Comparison of ENCODE assay signal across 1 cellular context in the genomic region with DNA sequence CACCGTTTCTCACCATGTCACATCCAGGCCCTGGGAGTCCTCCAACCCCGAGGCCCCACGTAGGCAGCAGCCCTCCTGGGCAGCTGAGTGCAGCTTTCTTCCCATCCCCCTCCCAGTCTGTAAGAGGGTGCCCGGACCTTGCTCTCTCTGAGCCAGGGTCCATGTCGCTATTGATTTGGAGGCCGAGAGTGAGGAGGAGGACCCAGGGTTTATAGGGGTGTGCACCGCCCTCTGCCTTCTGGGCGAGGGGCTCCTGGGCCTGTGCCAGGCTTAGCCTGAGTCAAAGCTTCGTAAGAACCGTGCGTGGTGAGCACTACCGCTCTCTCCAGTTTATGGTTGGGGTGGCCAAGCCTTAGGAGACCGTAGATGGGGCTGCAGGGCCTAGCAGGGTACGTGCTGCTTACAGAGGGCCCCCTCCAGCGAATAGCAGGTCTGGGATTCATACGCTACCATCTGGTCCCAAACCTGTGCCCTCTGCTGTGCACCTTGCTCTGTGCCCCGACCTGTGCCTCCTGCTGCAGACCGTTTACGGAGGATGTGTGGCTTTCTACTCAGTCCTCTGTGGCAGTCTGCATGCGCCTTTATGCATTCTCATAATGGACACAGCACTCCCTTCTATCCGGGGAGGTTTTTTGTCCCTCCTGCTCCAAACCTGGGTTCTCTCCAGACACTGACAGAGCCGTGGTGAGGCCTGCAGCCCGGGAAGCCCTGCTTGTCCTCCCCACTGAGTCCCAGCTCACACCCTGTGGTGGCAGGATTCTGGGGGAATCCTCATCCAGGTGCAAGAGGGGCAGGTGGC.
TF ChIP-seq lines count a peak whose summit lies in the region.

No MANE protein-coding gene starts in this region.

TF ChIP-seq in HepG2, 621 proteins besides CTCF, POLR2A, EP300 and RAD21 (continued from another document and continues in another):
- TF ChIP-seq RARA (CRISPR knock-in tag; IDR thresholded peaks at IDR 0.05) (peak; percentile 58; the same call in 1 of the 2 replicates), JUND (CRISPR knock-in tag; IDR thresholded peaks at IDR 0.05) (no peak), SYNCRIP (IDR thresholded peaks at IDR 0.05; ENCODE audit: insufficient read depth, low read depth, low read length) (no peak), RBFOX2 (IDR thresholded peaks at IDR 0.05; ENCODE audit: low read depth, low read length) (no peak), HNRNPH1 (optimal IDR thresholded peaks at IDR 0.05; ENCODE audit: low read depth, low read length) (no peak), POGZ (CRISPR knock-in tag; IDR thresholded peaks at IDR 0.05) (peak; percentile 71), ZNF678 (CRISPR knock-in tag; IDR thresholded peaks at IDR 0.05) (no peak), ZNF441 (CRISPR knock-in tag; IDR thresholded peaks at IDR 0.05; ENCODE audit: borderline replicate concordance) (no peak), FOXA1 (IDR thresholded peaks at IDR 0.05) (no peak), FOXA1 (CRISPR knock-in tag; IDR thresholded peaks at IDR 0.05) (no peak), ZNF570 (CRISPR knock-in tag; IDR thresholded peaks at IDR 0.05; ENCODE audit: borderline replicate concordance) (no peak), CAMTA2 (CRISPR knock-in tag; IDR thresholded peaks at IDR 0.05; ENCODE audit: borderline replicate concordance) (no peak), ETV6 (CRISPR knock-in tag; conservative IDR thresholded peaks at IDR 0.05) (no peak), ZBTB38 (CRISPR knock-in tag; IDR thresholded peaks at IDR 0.05) (peak; percentile 86), GFI1 (CRISPR knock-in tag; IDR thresholded peaks at IDR 0.05; ENCODE audit: borderline replicate concordance) (peak; percentile 64; the same call in 1 of the 2 replicates), ZNF670 (CRISPR knock-in tag; IDR thresholded peaks at IDR 0.05; ENCODE audit: borderline replicate concordance) (no peak), GATA4 (IDR thresholded peaks at IDR 0.05; ENCODE audit: borderline replicate concordance, low read depth) (no peak), MED8 (CRISPR knock-in tag; IDR thresholded peaks at IDR 0.05; ENCODE audit: insufficient replicate concordance) (peak; percentile 43), TMF1 (CRISPR knock-in tag; IDR thresholded peaks at IDR 0.05; ENCODE audit: low read depth) (0 out of 2 replicates have a peak, but pooled peaks have one; percentile 29), ZNF614 (CRISPR knock-in tag; IDR thresholded peaks at IDR 0.05; ENCODE audit: borderline replicate concordance) (no peak), MED13 (CRISPR knock-in tag; IDR thresholded peaks at IDR 0.05) (no peak), ZNF296 (CRISPR knock-in tag; conservative IDR thresholded peaks at IDR 0.05) (no peak), SIX4 (CRISPR knock-in tag; IDR thresholded peaks at IDR 0.05) (no peak), ZNF768 (CRISPR knock-in tag; IDR thresholded peaks at IDR 0.05) (no peak), ZNF160 (CRISPR knock-in tag; IDR thresholded peaks at IDR 0.05) (no peak), ZNF672 (CRISPR knock-in tag; IDR thresholded peaks at IDR 0.05) (no peak), ZNF343 (CRISPR knock-in tag; IDR thresholded peaks at IDR 0.05) (no peak), ZNF660 (CRISPR knock-in tag; IDR thresholded peaks at IDR 0.05; ENCODE audit: borderline replicate concordance, low read depth) (no peak), ZNF766 (CRISPR knock-in tag; IDR thresholded peaks at IDR 0.05; ENCODE audit: borderline replicate concordance) (no peak)
- TF ChIP-seq, protein P1, sequence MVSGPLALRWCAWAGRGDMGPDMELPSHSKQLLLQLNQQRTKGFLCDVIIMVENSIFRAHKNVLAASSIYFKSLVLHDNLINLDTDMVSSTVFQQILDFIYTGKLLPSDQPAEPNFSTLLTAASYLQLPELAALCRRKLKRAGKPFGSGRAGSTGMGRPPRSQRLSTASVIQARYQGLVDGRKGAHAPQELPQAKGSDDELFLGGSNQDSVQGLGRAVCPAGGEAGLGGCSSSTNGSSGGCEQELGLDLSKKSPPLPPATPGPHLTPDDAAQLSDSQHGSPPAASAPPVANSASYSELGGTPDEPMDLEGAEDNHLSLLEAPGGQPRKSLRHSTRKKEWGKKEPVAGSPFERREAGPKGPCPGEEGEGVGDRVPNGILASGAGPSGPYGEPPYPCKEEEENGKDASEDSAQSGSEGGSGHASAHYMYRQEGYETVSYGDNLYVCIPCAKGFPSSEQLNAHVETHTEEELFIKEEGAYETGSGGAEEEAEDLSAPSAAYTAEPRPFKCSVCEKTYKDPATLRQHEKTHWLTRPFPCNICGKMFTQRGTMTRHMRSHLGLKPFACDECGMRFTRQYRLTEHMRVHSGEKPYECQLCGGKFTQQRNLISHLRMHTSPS (CRISPR knock-in tag; IDR thresholded peaks at IDR 0.05; ENCODE audit: low read depth), result peak; percentile 49; the same call in 1 of the 2 replicates
- TF ChIP-seq, protein P2, sequence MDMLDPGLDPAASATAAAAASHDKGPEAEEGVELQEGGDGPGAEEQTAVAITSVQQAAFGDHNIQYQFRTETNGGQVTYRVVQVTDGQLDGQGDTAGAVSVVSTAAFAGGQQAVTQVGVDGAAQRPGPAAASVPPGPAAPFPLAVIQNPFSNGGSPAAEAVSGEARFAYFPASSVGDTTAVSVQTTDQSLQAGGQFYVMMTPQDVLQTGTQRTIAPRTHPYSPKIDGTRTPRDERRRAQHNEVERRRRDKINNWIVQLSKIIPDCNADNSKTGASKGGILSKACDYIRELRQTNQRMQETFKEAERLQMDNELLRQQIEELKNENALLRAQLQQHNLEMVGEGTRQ (IDR thresholded peaks at IDR 0.05; ENCODE audit: low read depth, low read length), result no peak
- TF ChIP-seq, protein P2 (CRISPR knock-in tag; IDR thresholded peaks at IDR 0.05; ENCODE audit: borderline replicate concordance), result no peak
- TF ChIP-seq, protein P3, sequence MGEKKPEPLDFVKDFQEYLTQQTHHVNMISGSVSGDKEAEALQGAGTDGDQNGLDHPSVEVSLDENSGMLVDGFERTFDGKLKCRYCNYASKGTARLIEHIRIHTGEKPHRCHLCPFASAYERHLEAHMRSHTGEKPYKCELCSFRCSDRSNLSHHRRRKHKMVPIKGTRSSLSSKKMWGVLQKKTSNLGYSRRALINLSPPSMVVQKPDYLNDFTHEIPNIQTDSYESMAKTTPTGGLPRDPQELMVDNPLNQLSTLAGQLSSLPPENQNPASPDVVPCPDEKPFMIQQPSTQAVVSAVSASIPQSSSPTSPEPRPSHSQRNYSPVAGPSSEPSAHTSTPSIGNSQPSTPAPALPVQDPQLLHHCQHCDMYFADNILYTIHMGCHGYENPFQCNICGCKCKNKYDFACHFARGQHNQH (CRISPR knock-in tag; IDR thresholded peaks at IDR 0.05), result 0 out of 2 replicates have a peak, but pooled peaks have one; percentile 31
- TF ChIP-seq, protein P4, sequence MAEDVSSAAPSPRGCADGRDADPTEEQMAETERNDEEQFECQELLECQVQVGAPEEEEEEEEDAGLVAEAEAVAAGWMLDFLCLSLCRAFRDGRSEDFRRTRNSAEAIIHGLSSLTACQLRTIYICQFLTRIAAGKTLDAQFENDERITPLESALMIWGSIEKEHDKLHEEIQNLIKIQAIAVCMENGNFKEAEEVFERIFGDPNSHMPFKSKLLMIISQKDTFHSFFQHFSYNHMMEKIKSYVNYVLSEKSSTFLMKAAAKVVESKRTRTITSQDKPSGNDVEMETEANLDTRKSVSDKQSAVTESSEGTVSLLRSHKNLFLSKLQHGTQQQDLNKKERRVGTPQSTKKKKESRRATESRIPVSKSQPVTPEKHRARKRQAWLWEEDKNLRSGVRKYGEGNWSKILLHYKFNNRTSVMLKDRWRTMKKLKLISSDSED (CRISPR knock-in tag; IDR thresholded peaks at IDR 0.05), result no peak
- TF ChIP-seq, protein P5, sequence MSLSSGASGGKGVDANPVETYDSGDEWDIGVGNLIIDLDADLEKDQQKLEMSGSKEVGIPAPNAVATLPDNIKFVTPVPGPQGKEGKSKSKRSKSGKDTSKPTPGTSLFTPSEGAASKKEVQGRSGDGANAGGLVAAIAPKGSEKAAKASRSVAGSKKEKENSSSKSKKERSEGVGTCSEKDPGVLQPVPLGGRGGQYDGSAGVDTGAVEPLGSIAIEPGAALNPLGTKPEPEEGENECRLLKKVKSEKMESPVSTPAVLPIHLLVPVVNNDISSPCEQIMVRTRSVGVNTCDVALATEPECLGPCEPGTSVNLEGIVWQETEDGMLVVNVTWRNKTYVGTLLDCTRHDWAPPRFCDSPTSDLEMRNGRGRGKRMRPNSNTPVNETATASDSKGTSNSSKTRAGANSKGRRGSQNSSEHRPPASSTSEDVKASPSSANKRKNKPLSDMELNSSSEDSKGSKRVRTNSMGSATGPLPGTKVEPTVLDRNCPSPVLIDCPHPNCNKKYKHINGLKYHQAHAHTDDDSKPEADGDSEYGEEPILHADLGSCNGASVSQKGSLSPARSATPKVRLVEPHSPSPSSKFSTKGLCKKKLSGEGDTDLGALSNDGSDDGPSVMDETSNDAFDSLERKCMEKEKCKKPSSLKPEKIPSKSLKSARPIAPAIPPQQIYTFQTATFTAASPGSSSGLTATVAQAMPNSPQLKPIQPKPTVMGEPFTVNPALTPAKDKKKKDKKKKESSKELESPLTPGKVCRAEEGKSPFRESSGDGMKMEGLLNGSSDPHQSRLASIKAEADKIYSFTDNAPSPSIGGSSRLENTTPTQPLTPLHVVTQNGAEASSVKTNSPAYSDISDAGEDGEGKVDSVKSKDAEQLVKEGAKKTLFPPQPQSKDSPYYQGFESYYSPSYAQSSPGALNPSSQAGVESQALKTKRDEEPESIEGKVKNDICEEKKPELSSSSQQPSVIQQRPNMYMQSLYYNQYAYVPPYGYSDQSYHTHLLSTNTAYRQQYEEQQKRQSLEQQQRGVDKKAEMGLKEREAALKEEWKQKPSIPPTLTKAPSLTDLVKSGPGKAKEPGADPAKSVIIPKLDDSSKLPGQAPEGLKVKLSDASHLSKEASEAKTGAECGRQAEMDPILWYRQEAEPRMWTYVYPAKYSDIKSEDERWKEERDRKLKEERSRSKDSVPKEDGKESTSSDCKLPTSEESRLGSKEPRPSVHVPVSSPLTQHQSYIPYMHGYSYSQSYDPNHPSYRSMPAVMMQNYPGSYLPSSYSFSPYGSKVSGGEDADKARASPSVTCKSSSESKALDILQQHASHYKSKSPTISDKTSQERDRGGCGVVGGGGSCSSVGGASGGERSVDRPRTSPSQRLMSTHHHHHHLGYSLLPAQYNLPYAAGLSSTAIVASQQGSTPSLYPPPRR (CRISPR knock-in tag; IDR thresholded peaks at IDR 0.05; ENCODE audit: borderline replicate concordance), result no peak
- TF ChIP-seq, protein P6, sequence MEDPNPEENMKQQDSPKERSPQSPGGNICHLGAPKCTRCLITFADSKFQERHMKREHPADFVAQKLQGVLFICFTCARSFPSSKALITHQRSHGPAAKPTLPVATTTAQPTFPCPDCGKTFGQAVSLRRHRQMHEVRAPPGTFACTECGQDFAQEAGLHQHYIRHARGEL (CRISPR knock-in tag; IDR thresholded peaks at IDR 0.05), result 0 out of 2 replicates have a peak, but pooled peaks have one; percentile 28
- TF ChIP-seq, protein P7, sequence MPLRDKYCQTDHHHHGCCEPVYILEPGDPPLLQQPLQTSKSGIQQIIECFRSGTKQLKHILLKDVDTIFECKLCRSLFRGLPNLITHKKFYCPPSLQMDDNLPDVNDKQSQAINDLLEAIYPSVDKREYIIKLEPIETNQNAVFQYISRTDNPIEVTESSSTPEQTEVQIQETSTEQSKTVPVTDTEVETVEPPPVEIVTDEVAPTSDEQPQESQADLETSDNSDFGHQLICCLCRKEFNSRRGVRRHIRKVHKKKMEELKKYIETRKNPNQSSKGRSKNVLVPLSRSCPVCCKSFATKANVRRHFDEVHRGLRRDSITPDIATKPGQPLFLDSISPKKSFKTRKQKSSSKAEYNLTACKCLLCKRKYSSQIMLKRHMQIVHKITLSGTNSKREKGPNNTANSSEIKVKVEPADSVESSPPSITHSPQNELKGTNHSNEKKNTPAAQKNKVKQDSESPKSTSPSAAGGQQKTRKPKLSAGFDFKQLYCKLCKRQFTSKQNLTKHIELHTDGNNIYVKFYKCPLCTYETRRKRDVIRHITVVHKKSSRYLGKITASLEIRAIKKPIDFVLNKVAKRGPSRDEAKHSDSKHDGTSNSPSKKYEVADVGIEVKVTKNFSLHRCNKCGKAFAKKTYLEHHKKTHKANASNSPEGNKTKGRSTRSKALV (CRISPR knock-in tag; IDR thresholded peaks at IDR 0.05), result no peak
- TF ChIP-seq, protein P8, sequence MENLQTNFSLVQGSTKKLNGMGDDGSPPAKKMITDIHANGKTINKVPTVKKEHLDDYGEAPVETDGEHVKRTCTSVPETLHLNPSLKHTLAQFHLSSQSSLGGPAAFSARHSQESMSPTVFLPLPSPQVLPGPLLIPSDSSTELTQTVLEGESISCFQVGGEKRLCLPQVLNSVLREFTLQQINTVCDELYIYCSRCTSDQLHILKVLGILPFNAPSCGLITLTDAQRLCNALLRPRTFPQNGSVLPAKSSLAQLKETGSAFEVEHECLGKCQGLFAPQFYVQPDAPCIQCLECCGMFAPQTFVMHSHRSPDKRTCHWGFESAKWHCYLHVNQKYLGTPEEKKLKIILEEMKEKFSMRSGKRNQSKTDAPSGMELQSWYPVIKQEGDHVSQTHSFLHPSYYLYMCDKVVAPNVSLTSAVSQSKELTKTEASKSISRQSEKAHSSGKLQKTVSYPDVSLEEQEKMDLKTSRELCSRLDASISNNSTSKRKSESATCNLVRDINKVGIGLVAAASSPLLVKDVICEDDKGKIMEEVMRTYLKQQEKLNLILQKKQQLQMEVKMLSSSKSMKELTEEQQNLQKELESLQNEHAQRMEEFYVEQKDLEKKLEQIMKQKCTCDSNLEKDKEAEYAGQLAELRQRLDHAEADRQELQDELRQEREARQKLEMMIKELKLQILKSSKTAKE (CRISPR knock-in tag; IDR thresholded peaks at IDR 0.05; ENCODE audit: borderline replicate concordance), result no peak
- TF ChIP-seq, protein P9, sequence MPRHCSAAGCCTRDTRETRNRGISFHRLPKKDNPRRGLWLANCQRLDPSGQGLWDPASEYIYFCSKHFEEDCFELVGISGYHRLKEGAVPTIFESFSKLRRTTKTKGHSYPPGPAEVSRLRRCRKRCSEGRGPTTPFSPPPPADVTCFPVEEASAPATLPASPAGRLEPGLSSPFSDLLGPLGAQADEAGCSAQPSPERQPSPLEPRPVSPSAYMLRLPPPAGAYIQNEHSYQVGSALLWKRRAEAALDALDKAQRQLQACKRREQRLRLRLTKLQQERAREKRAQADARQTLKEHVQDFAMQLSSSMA (CRISPR knock-in tag; IDR thresholded peaks at IDR 0.05), result no peak
- TF ChIP-seq, protein P10, sequence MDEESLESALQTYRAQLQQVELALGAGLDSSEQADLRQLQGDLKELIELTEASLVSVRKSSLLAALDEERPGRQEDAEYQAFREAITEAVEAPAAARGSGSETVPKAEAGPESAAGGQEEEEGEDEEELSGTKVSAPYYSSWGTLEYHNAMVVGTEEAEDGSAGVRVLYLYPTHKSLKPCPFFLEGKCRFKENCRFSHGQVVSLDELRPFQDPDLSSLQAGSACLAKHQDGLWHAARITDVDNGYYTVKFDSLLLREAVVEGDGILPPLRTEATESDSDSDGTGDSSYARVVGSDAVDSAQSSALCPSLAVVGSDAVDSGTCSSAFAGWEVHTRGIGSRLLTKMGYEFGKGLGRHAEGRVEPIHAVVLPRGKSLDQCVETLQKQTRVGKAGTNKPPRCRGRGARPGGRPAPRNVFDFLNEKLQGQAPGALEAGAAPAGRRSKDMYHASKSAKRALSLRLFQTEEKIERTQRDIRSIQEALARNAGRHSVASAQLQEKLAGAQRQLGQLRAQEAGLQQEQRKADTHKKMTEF (CRISPR knock-in tag; IDR thresholded peaks at IDR 0.05), result peak; percentile 36; the same call in 1 of the 2 replicates
- TF ChIP-seq, protein P11, sequence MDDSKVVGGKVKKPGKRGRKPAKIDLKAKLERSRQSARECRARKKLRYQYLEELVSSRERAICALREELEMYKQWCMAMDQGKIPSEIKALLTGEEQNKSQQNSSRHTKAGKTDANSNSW (CRISPR knock-in tag; IDR thresholded peaks at IDR 0.05; ENCODE audit: borderline replicate concordance), result no peak
